8 cellular contexts compared by ENCODE assay signal in genomic region chr2:241093133-241093761, GRCh38. TPM values are rescaled to one million over a fixed set of nuclear protein-coding genes. Genes with fewer than 3 reads are reported as not detected.
DNase-seq lines count a peak whose midpoint lies in the region; ATAC-seq, FAIRE-seq and TF ChIP-seq lines count a peak whose summit lies in the region.
"Not testable (repeated sequence)": the region's sequence is repeated elsewhere in the genome, so short reads cannot be mapped to it uniquely, and the experiment has no call there.

No MANE protein-coding gene starts in this region.

- TF ChIP-seq CTCF in choroid plexus epithelial cell (conservative IDR thresholded peaks at IDR 0.05; ENCODE audit: low read depth, low read length); nephron progenitor cell (IDR thresholded peaks at IDR 0.05): not testable (repeated sequence)
- 0 out of 2 replicates have a peak, but pooled peaks have one; percentile 12 for TF ChIP-seq CTCF in HepG2 (CRISPR knock-in tag; IDR thresholded peaks at IDR 0.05)

- DNase-seq in COR-L47 (lab: John Stamatoyannopoulos, UW) (peak; percentile 7), NCI-H1092 (lab: John Stamatoyannopoulos, UW) (peak; percentile 21), NCI-H345 treated with DMSO at 0.1 percent for 48 hours (lab: John Stamatoyannopoulos, UW; ENCODE audit: unreplicated experiment) (peak; percentile 18), choroid plexus epithelial cell (ENCODE audit: low read depth) (peak; percentile 33), HepG2 (ENCODE audit: low spot score) (peak; percentile 94)
- DNase-seq in activated CD8-positive, alpha-beta memory T cell treated with anti-CD3 and anti-CD28 coated beads for 24 hours = peak; percentile 33
- not testable (repeated sequence) for DNase-seq in nephron progenitor cell

- peak; percentile 99 for FAIRE-seq in HepG2 (lab: Jason Lieb, UNC)

- not testable (repeated sequence) for TF ChIP-seq POLR2A in HepG2 (IDR thresholded peaks at IDR 0.05; ENCODE audit: insufficient read depth in 1 of 2, low read depth in 2 of 2, low read length in 2 of 2)

- peak; percentile 21; the same call in 1 of the 2 replicates for TF ChIP-seq RAD21 in HepG2 (CRISPR knock-in tag; IDR thresholded peaks at IDR 0.05)

- TF ChIP-seq EP300 in HepG2 (IDR thresholded peaks at IDR 0.05; ENCODE audit: low read depth in 2 of 2, low read length in 2 of 2) (peak; percentile 92 to 96; a peak in 3 of 4 replicates), HepG2 (CRISPR knock-in tag; IDR thresholded peaks at IDR 0.05; ENCODE audit: borderline replicate concordance) (peak; percentile 89)

- POLR2A ChIA-PET in HepG2 (lab: Yijun Ruan, JAX) = interaction anchor here (0.8 to 2.8 kb wide), 11 partner anchors 9 to 593 kb away, joined by 3 to 37 read pairs (median 4); partner anchors contain the start of genes DTYMK, MTERF4, PASK and PPP1R7

- H3K79me2 ChIP-seq in HepG2 (ENCODE audit: insufficient read depth, low read length) = peaks cover 13% of the 10 kb centered on the region

- not testable (repeated sequence) for H2AFZ ChIP-seq in HepG2 (ENCODE audit: low read length)

- intact Hi-C loops in HepG2 (cut with micrococcal nuclease; ENCODE audit: unreplicated experiment) = loop anchor here (1.0 to 5.0 kb wide), 2 partner anchors 56 to 129 kb away; partner anchors contain the start of gene PASK

- peaks cover 51% of the 10 kb centered on the region for H3K4me1 ChIP-seq in HepG2 (ENCODE audit: insufficient read depth, low read length)

- H3K27ac Mint-ChIP-seq in nephron progenitor cell = peak overlapping the region; percentile 87

- not testable (repeated sequence) for H3K4me3 ChIP-seq in choroid plexus epithelial cell (ENCODE audit: low read depth, low read length)
- H3K4me3 ChIP-seq in HepG2 (replicated peaks in 1 of 3; ENCODE audit: insufficient read depth in 1 of 3, low read depth in 2 of 3, low read length in 3 of 3) = peak overlapping the region in 2 of 3 experiments; percentile 12 to 57; a peak in 3 of 6 replicates

- not testable (repeated sequence) for H3K27me3 Mint-ChIP-seq in nephron progenitor cell (ENCODE audit: low read depth, poor library complexity)

- CTCF ChIA-PET in HepG2 (lab: Yijun Ruan, JAX; ENCODE audit: low intra/inter-chr PET ratio, low total read pairs) = not testable (repeated sequence)

- not testable (repeated sequence) for H3K4me3 Mint-ChIP-seq in nephron progenitor cell

- peaks cover 20 to 67% of the 10 kb centered on the region in 2 experiments for H3K36me3 ChIP-seq in HepG2 (replicated peaks in 1 of 2; ENCODE audit: control insufficient read depth in 1 of 2, insufficient read depth in 2 of 2, low read length in 2 of 2)

- in situ Hi-C loops in HepG2 (cut with HindIII; ENCODE audit: extremely low pct_ligation_motif_present, low pct_unique_long_range_greater_than_20kb) = loop anchor here (5.0 kb wide), 1 partner anchor 124 kb away; no protein-coding TSS in a partner anchor

- peak overlapping the region; percentile 83 for H3K27ac ChIP-seq in HepG2 (ENCODE audit: extremely low read length, insufficient read depth, low read length)
- H3K27ac ChIP-seq in temporal lobe (ENCODE audit: low read depth, low read length) = peak overlapping the region; percentile 36

- not testable (repeated sequence) for H3K27me3 ChIP-seq in HepG2 (ENCODE audit: control insufficient read depth in 1 of 2, insufficient read depth in 2 of 2, low read length in 2 of 2)

- not testable (repeated sequence) for H3K9me3 Mint-ChIP-seq in nephron progenitor cell

- BruUV-seq in HepG2 (replicated peaks; lab: Mats Ljungman, UMichigan) = not testable (repeated sequence)

- H3K36me3 Mint-ChIP-seq in nephron progenitor cell (ENCODE audit: low read depth) = peaks cover 49% of the 10 kb centered on the region

- WGBS in HepG2 (ENCODE audit: low lambda C conversion rate) = 3% methylated on average over 10 of the region's 10 CpGs

- H3K4me2 ChIP-seq in HepG2 (ENCODE audit: low read depth, low read length) = peak overlapping the region; percentile 90

- ATAC-seq in HepG2 = peak; percentile 95

- H3K9ac ChIP-seq in HepG2 (ENCODE audit: insufficient read depth, low read depth, low read length) = peak overlapping the region; percentile 53

- H3K4me1 Mint-ChIP-seq in nephron progenitor cell = peaks cover 27% of the 10 kb centered on the region

- peaks cover 13% of the 10 kb centered on the region; the same call in 1 of the 2 replicates for H4K20me1 ChIP-seq in HepG2 (ENCODE audit: insufficient read depth, low read length)

- H3K9me3 ChIP-seq in HepG2 (ENCODE audit: low read length) = not testable (repeated sequence)

RNA-seq across cellular contexts. Expression of gene MTERF4, which starts 8.8 kb away (rescaled TPM):
- 59.8 and 61.5 TPM in 2 replicates for total RNA-seq in HepG2 (2016; rRNA removed; fragmentation: Illumina TruSeq; extraction: Trizol)
- 20.2 and 20.4 TPM in 2 replicates for total RNA-seq in HepG2 (2016; cell fraction: cytosol; rRNA removed; fragmentation: Illumina TruSeq; extraction: Trizol; ENCODE audit: low read depth)
- 57.2 and 63.4 TPM in 2 replicates for total RNA-seq in HepG2 (2016; cell fraction: insoluble cytoplasmic fraction; rRNA removed; fragmentation: Illumina TruSeq; extraction: Trizol)
- total RNA-seq in HepG2 (2016; cell fraction: membrane; rRNA removed; fragmentation: Illumina TruSeq; extraction: Trizol) = 27.2 and 28.3 TPM in 2 replicates
- 47.3 and 61.7 TPM in 2 replicates for total RNA-seq in HepG2 (2016; cell fraction: nucleus; rRNA removed; fragmentation: Illumina TruSeq; extraction: Trizol)
- polyA plus RNA-seq in HepG2 (2011; rRNA removed) = 37.1 and 50.5 TPM in 2 replicates
- 29.8 and 33.1 TPM in 2 replicates for polyA plus RNA-seq in HepG2 (2011; cell fraction: cytosol; rRNA removed)
- polyA plus RNA-seq in HepG2 (2011; cell fraction: nucleus; rRNA removed) = 71.5 and 77.4 TPM in 2 replicates
- 27.8 and 38.2 TPM in 2 replicates for polyA plus RNA-seq in HepG2 (2012)
- polyA plus RNA-seq in HepG2 (2016; cell fraction: cytosol; fragmentation: Illumina TruSeq; extraction: Trizol; ENCODE audit: low read depth) = 18.2 and 22.9 TPM in 2 replicates
- 67.1 and 69.1 TPM in 2 replicates for polyA plus RNA-seq in HepG2 (2016; cell fraction: insoluble cytoplasmic fraction; fragmentation: Illumina TruSeq; extraction: Trizol; ENCODE audit: low read depth)
- 20.0 and 22.3 TPM in 2 replicates for polyA plus RNA-seq in HepG2 (2016; cell fraction: membrane; fragmentation: Illumina TruSeq; extraction: Trizol; ENCODE audit: low read depth)
- 82.3 and 82.6 TPM in 2 replicates for polyA plus RNA-seq in HepG2 (2016; cell fraction: nucleus; fragmentation: Illumina TruSeq; extraction: Trizol; ENCODE audit: insufficient read depth, low read depth)
- 31.6 and 46.9 TPM in 2 replicates for polyA minus RNA-seq in HepG2 (2011; rRNA and poly(A)+ RNA removed; ENCODE audit: low replicate concordance)
- 15.7 and 20.7 TPM in 2 replicates for polyA minus RNA-seq in HepG2 (2011; cell fraction: cytosol; rRNA and poly(A)+ RNA removed)
- 76.1 and 79.6 TPM in 2 replicates for polyA minus RNA-seq in HepG2 (2011; cell fraction: nucleus; rRNA and poly(A)+ RNA removed)
- total RNA-seq in temporal lobe = 25.3 TPM

RNA-seq across cellular contexts. Expression of gene PASK, which starts 56.0 kb away (rescaled TPM):
- total RNA-seq in HepG2 (2016; rRNA removed; fragmentation: Illumina TruSeq; extraction: Trizol) = 16.0 and 17.0 TPM in 2 replicates
- total RNA-seq in HepG2 (2016; cell fraction: cytosol; rRNA removed; fragmentation: Illumina TruSeq; extraction: Trizol; ENCODE audit: low read depth) = 18.0 and 28.0 TPM in 2 replicates
- 14.4 and 17.9 TPM in 2 replicates for total RNA-seq in HepG2 (2016; cell fraction: insoluble cytoplasmic fraction; rRNA removed; fragmentation: Illumina TruSeq; extraction: Trizol)
- 5.9 and 7.8 TPM in 2 replicates for total RNA-seq in HepG2 (2016; cell fraction: membrane; rRNA removed; fragmentation: Illumina TruSeq; extraction: Trizol)
- 22.6 and 27.5 TPM in 2 replicates for total RNA-seq in HepG2 (2016; cell fraction: nucleus; rRNA removed; fragmentation: Illumina TruSeq; extraction: Trizol)
- polyA plus RNA-seq in HepG2 (2011; rRNA removed) = 6.9 and 7.1 TPM in 2 replicates
- 2.1 and 4.1 TPM in 2 replicates for polyA plus RNA-seq in HepG2 (2011; cell fraction: cytosol; rRNA removed)
- polyA plus RNA-seq in HepG2 (2011; cell fraction: nucleus; rRNA removed) = 36.3 and 40.3 TPM in 2 replicates
- 6.8 and 9.6 TPM in 2 replicates for polyA plus RNA-seq in HepG2 (2012)
- polyA plus RNA-seq in HepG2 (2016; cell fraction: cytosol; fragmentation: Illumina TruSeq; extraction: Trizol; ENCODE audit: low read depth) = 0.79 and 1.0 TPM in 2 replicates
- 9.2 and 11.1 TPM in 2 replicates for polyA plus RNA-seq in HepG2 (2016; cell fraction: insoluble cytoplasmic fraction; fragmentation: Illumina TruSeq; extraction: Trizol; ENCODE audit: low read depth)
- 1.7 and 2.3 TPM in 2 replicates for polyA plus RNA-seq in HepG2 (2016; cell fraction: membrane; fragmentation: Illumina TruSeq; extraction: Trizol; ENCODE audit: low read depth)
- 79.4 and 83.7 TPM in 2 replicates for polyA plus RNA-seq in HepG2 (2016; cell fraction: nucleus; fragmentation: Illumina TruSeq; extraction: Trizol; ENCODE audit: insufficient read depth, low read depth)
- polyA minus RNA-seq in HepG2 (2011; rRNA and poly(A)+ RNA removed; ENCODE audit: low replicate concordance) = 28.2 and 32.5 TPM in 2 replicates
- polyA minus RNA-seq in HepG2 (2011; cell fraction: cytosol; rRNA and poly(A)+ RNA removed) = 3.7 and 15.6 TPM in 2 replicates
- polyA minus RNA-seq in HepG2 (2011; cell fraction: nucleus; rRNA and poly(A)+ RNA removed) = 10.7 and 14.4 TPM in 2 replicates
- total RNA-seq in temporal lobe = 13.8 TPM

RNA-seq across cellular contexts. Expression of gene PPP1R7, which starts 57.0 kb away (rescaled TPM):
- 67.9 and 77.2 TPM in 2 replicates for total RNA-seq in HepG2 (2016; rRNA removed; fragmentation: Illumina TruSeq; extraction: Trizol)
- 27.7 and 40.5 TPM in 2 replicates for total RNA-seq in HepG2 (2016; cell fraction: cytosol; rRNA removed; fragmentation: Illumina TruSeq; extraction: Trizol; ENCODE audit: low read depth)
- 78.8 and 81.3 TPM in 2 replicates for total RNA-seq in HepG2 (2016; cell fraction: insoluble cytoplasmic fraction; rRNA removed; fragmentation: Illumina TruSeq; extraction: Trizol)
- 33.9 and 34.7 TPM in 2 replicates for total RNA-seq in HepG2 (2016; cell fraction: membrane; rRNA removed; fragmentation: Illumina TruSeq; extraction: Trizol)
- total RNA-seq in HepG2 (2016; cell fraction: nucleus; rRNA removed; fragmentation: Illumina TruSeq; extraction: Trizol) = 31.6 and 35.8 TPM in 2 replicates
- polyA plus RNA-seq in HepG2 (2011; rRNA removed) = 27.4 and 33.3 TPM in 2 replicates
- polyA plus RNA-seq in HepG2 (2011; cell fraction: cytosol; rRNA removed) = 19.4 and 25.1 TPM in 2 replicates
- 14.7 and 16.8 TPM in 2 replicates for polyA plus RNA-seq in HepG2 (2011; cell fraction: nucleus; rRNA removed)
- 43.0 and 56.8 TPM in 2 replicates for polyA plus RNA-seq in HepG2 (2012)
- polyA plus RNA-seq in HepG2 (2016; cell fraction: cytosol; fragmentation: Illumina TruSeq; extraction: Trizol; ENCODE audit: low read depth) = 29.9 and 37.7 TPM in 2 replicates
- polyA plus RNA-seq in HepG2 (2016; cell fraction: insoluble cytoplasmic fraction; fragmentation: Illumina TruSeq; extraction: Trizol; ENCODE audit: low read depth) = 99.4 and 106 TPM in 2 replicates
- 34.4 and 34.7 TPM in 2 replicates for polyA plus RNA-seq in HepG2 (2016; cell fraction: membrane; fragmentation: Illumina TruSeq; extraction: Trizol; ENCODE audit: low read depth)
- 52.8 and 60.1 TPM in 2 replicates for polyA plus RNA-seq in HepG2 (2016; cell fraction: nucleus; fragmentation: Illumina TruSeq; extraction: Trizol; ENCODE audit: insufficient read depth, low read depth)
- 22.5 and 25.7 TPM in 2 replicates for polyA minus RNA-seq in HepG2 (2011; rRNA and poly(A)+ RNA removed; ENCODE audit: low replicate concordance)
- 18.4 and 24.7 TPM in 2 replicates for polyA minus RNA-seq in HepG2 (2011; cell fraction: cytosol; rRNA and poly(A)+ RNA removed)
- polyA minus RNA-seq in HepG2 (2011; cell fraction: nucleus; rRNA and poly(A)+ RNA removed) = 24.0 and 27.0 TPM in 2 replicates
- total RNA-seq in temporal lobe = 27.0 TPM
